In the genomic region with DNA sequence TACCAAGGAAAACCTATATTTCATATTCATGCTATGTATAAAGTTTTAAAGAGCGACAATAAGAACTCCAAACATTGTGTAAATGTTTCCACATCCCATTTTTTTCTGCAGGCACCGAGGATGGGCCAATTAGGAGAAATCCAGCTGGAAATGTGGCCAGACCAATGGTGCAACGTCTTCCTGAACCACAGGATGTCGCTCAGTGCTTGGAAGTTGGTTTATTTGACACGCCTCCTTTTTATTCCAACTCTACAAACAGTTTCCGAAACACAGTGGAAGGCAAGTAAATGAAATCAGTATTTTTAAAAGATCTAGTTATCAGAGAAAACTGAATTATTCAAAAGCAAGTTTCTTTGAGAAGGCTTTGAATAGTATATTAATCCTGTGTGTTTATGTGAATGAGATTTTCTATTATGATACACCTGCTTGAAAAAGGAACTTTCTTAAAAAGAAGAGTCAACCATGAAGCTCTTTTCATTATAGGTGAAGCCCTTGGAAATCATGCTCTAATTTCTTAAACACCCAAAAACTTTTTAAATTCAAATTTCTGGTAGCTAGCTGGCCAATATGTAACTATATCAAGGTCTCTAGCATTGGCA, we compare ENCODE assay signal across 8 cellular contexts. TPM values are rescaled to one million over a fixed set of nuclear protein-coding genes. Genes with fewer than 3 reads are reported as not detected.
DNase-seq lines count a peak whose midpoint lies in the region; ATAC-seq and TF ChIP-seq lines count a peak whose summit lies in the region.

No MANE protein-coding gene starts in this region.

- no peaks in the 10 kb centered on the region for H3K36me3 Mint-ChIP-seq in endodermal cell (ENCODE audit: low read depth)

- no peak overlapping the region for H3K4me3 Mint-ChIP-seq in endodermal cell

- H3K4me1 Mint-ChIP-seq in endodermal cell, result peaks cover 6% of the 10 kb centered on the region

- no peak overlapping the region for H3K27ac ChIP-seq in endodermal cell (ENCODE audit: low read depth, low read length)

- no peak for ATAC-seq in GM18873 (IDR thresholded peaks at IDR 0.05; ENCODE audit: low FRiP score, unreplicated experiment)
- no peak for ATAC-seq in GM18907 (IDR thresholded peaks at IDR 0.05; ENCODE audit: unreplicated experiment)
- no peak for ATAC-seq in GM18511 (IDR thresholded peaks at IDR 0.05; ENCODE audit: unreplicated experiment)

- H3K4me1 ChIP-seq in endodermal cell (ENCODE audit: control insufficient read depth, insufficient read depth, low read length), result peaks cover under 1% of the 10 kb centered on the region

- H3K4me3 ChIP-seq in endodermal cell (ENCODE audit: low read length), result no peak overlapping the region

- no peaks in the 10 kb centered on the region for H3K27me3 Mint-ChIP-seq in endodermal cell (ENCODE audit: insufficient read depth)

- TF ChIP-seq CTCF in endodermal cell (conservative IDR thresholded peaks at IDR 0.05), result peak; percentile 82

- H3K9ac ChIP-seq in endodermal cell (ENCODE audit: extremely low read depth, low read length, poor library complexity, severe bottlenecking), result no peak overlapping the region

- 33% methylated on average over 6 of the region's 6 CpGs; no CpG with 5 or more reads in 1 of the 2 experiments for WGBS in endodermal cell (ENCODE audit: insufficient coverage in 1 of 2, insufficient read length in 1 of 2), 2 experiments

- H3K27me3 ChIP-seq in endodermal cell (ENCODE audit: control insufficient read depth, insufficient read depth, low read length, poor library complexity, severe bottlenecking), result no peaks in the 10 kb centered on the region

- H3K9me3 ChIP-seq in endodermal cell (ENCODE audit: control insufficient read depth, low read length), result no peaks in the 10 kb centered on the region

- no peaks in the 10 kb centered on the region for H3K9me3 Mint-ChIP-seq in endodermal cell

- H3K27ac Mint-ChIP-seq in endodermal cell, result no peak overlapping the region

- DNase-seq in D341Med (ENCODE audit: low spot score) (peak; percentile 59), NCI-H524 (lab: John Stamatoyannopoulos, UW) (peak; percentile 23 to 55), endodermal cell (peak; percentile 83), mucosa of gallbladder (ENCODE audit: low spot score) (peak; percentile 50)
- no peak for DNase-seq in activated effector memory CD4-positive, alpha-beta T cell treated with anti-CD3 and anti-CD28 coated beads, Interleukin-2, amount 50 U/mL, for 16 hours

- no peaks in the 10 kb centered on the region for H3K36me3 ChIP-seq in endodermal cell (ENCODE audit: control insufficient read depth, insufficient read depth, low read length)

RNA-seq across cellular contexts. Expression of a gene that starts 9.1 kb away (rescaled TPM):
- under 1 TPM in 1 of 2 donors, not detected in 1; 0.11 TPM for total RNA-seq in endodermal cell
- polyA plus RNA-seq in endodermal cell (2013, experiment 1 of 2), result 0.71 TPM
- 0.21 TPM for polyA plus RNA-seq in endodermal cell (2013, experiment 2 of 2)
- total RNA-seq in mucosa of gallbladder, result 3.5 TPM
